In genomic region chr12:39617887-39618286, GRCh38 we compare ENCODE assay signal across 13 cellular contexts. TPM values are rescaled to one million over a fixed set of nuclear protein-coding genes. Genes with fewer than 3 reads are reported as not detected.
DNase-seq lines count a peak whose midpoint lies in the region; ATAC-seq and TF ChIP-seq lines count a peak whose summit lies in the region.
"Had no signal": no experiment of that assay in that cellular context is flagged by ENCODE, and none has a peak within 500 bp of the region (broad histone marks: within the 10 kb centered on the region; RNA-seq: fewer than 3 reads in every experiment).

No MANE protein-coding gene starts in this region.

- DNase-seq in CD1c-positive myeloid dendritic cell (ENCODE audit: extremely low spot score) (peak; percentile 53), dorsolateral prefrontal cortex (no peak), breast epithelium (ENCODE audit: low spot score in 2 of 2) (no peak), stomach (no peak), NCI-H2081 treated with DMSO at 0.1 percent for 48 hours (lab: John Stamatoyannopoulos, UW) (no peak)
- no peak for DNase-seq in stimulated activated CD4-positive, alpha-beta T cell treated with anti-CD3 and anti-CD28 coated beads, Interleukin-4, amount 100 ng/mL, for 1 hour
- DNase-seq: activated naive CD4-positive, alpha-beta T cell treated with anti-CD3 and anti-CD28 coated beads, Interleukin-2, amount 10 ng/mL, durations not matched to agents 7 days and 5 days; cerebellar nuclear complex; islet precursor cell; NCI-H82 had no signal

- ATAC-seq in GM18867 (IDR thresholded peaks at IDR 0.05; ENCODE audit: unreplicated experiment): peak; percentile 11
- ATAC-seq: naive thymus-derived CD8-positive, alpha-beta T cell had no signal

- no peaks in the 10 kb centered on the region for H4K20me1 ChIP-seq in Loucy (ENCODE audit: insufficient read depth, low read length, poor library complexity, severe bottlenecking)

- no peak for TF ChIP-seq EP300 in stomach (IDR thresholded peaks at IDR 0.05)

- TF ChIP-seq POLR2A in breast epithelium (IDR thresholded peaks at IDR 0.05) (no peak), stomach (IDR thresholded peaks at IDR 0.05) (no peak)

- H3K9me3 ChIP-seq in Loucy (ENCODE audit: insufficient read depth, low read depth, low read length): no peaks in the 10 kb centered on the region
- H3K9me3 ChIP-seq in breast epithelium: no peaks in the 10 kb centered on the region
- H3K9me3 ChIP-seq in stomach: no peaks in the 10 kb centered on the region

- 74 to 88% (median 78%) methylated on average over 1 of the region's 1 CpG for WGBS in stomach, 5 donors

- no peak overlapping the region for H3K9ac ChIP-seq in Loucy (ENCODE audit: low read depth, low read length, poor library complexity, severe bottlenecking)

- TF ChIP-seq CTCF in Loucy (conservative IDR thresholded peaks at IDR 0.05; ENCODE audit: low read length) (no peak), dorsolateral prefrontal cortex (IDR thresholded peaks at IDR 0.05 in 54 of 56, conservative IDR thresholded peaks at IDR 0.05 in 2 of 56; ENCODE audit: low read depth in 1 of 56, partially characterized antibody in 56 of 56) (no peak), breast epithelium (IDR thresholded peaks at IDR 0.05) (no peak), stomach (IDR thresholded peaks at IDR 0.05) (no peak)

- peak overlapping the region in 2 of 59 donors; percentile 5 to 92 for H3K27ac ChIP-seq in dorsolateral prefrontal cortex
- no peak overlapping the region for H3K27ac ChIP-seq in breast epithelium
- no peak overlapping the region for H3K27ac ChIP-seq in stomach

- intact Hi-C loops in dorsolateral prefrontal cortex (cut with DNase I): loop anchor here (2.0 to 5.0 kb wide), 2 partner anchors 175 to 251 kb away; partner anchors contain the start of gene KIF21A (in 2 of the 2)
- intact Hi-C loops in breast epithelium (cut with DNase I; ENCODE audit: low total_unique reads): no loop called here
- intact Hi-C loops in stomach (cut with DNase I; ENCODE audit: low total_unique reads): no loop called here

- no peaks in the 10 kb centered on the region for H3K9me2 ChIP-seq in Loucy (replicated peaks; ENCODE audit: low read depth, low read length)

- H3K36me3 ChIP-seq in Loucy (ENCODE audit: insufficient read depth, low read length) (no peaks in the 10 kb centered on the region), breast epithelium (no peaks in the 10 kb centered on the region), stomach (no peaks in the 10 kb centered on the region)

- no peaks in the 10 kb centered on the region for H3F3A ChIP-seq in Loucy (ENCODE audit: low read depth)

- peak overlapping the region; percentile 59 for H2AFZ ChIP-seq in Loucy (ENCODE audit: low read length)

- peaks cover 26% of the 10 kb centered on the region for H3K4me1 ChIP-seq in Loucy (ENCODE audit: insufficient read depth, low read length, poor library complexity, severe bottlenecking)
- peaks cover 0 to 3% of the 10 kb centered on the region in 2 donors for H3K4me1 ChIP-seq in breast epithelium
- peaks cover 0 to 22% (median 11%) of the 10 kb centered on the region in 4 donors for H3K4me1 ChIP-seq in stomach

- H3K27me3 ChIP-seq in Loucy (ENCODE audit: insufficient read depth, low read length, poor library complexity, severe bottlenecking) (no peaks in the 10 kb centered on the region), dorsolateral prefrontal cortex (no peaks in the 10 kb centered on the region), breast epithelium (no peaks in the 10 kb centered on the region), stomach (no peaks in the 10 kb centered on the region)

- H3K79me2 ChIP-seq in Loucy (ENCODE audit: insufficient read depth, low read length): no peaks in the 10 kb centered on the region

- peak overlapping the region; percentile 98 for H3K4me2 ChIP-seq in Loucy (ENCODE audit: low read depth, low read length, poor library complexity, severe bottlenecking)

- H3K4me3 ChIP-seq in Loucy (ENCODE audit: low read length, poor library complexity, severe bottlenecking) (peak overlapping the region; percentile 77), dorsolateral prefrontal cortex (peak overlapping the region in 58 of 59 donors; percentile 30 to 83 (median 68)), breast epithelium (peak overlapping the region in 1 of 3 donors; percentile 7), stomach (no peak overlapping the region)

RNA-seq across cellular contexts. Expression of gene ABCD2, which starts 1.7 kb away (rescaled TPM):
- 10 to 100 TPM in 90 of 120 experiments, 1 to 10 TPM in 30; 3.5 to 19.6 (median 11.8) TPM for total RNA-seq in dorsolateral prefrontal cortex
- total RNA-seq in breast epithelium: 10 to 100 TPM in 1 of 3 donors, 1 to 10 TPM in 2; 2.6 to 48.0 (median 3.4) TPM
- total RNA-seq in stomach: 1 to 10 TPM in 2 of 5 donors, under 1 TPM in 2, not detected in 1; 0.58 to 4.9 (median 0.99) TPM
- under 1 TPM in 2 of 3 donors, not detected in 1; 0.06 to 0.10 TPM for polyA plus RNA-seq in stomach

Comparison
In these comparisons a context has a peak if more than half of its experiments do, and no peak if none do; other contexts are left out.
1. H3K4me3 ChIP-seq: peak in Loucy (single experiment) and dorsolateral prefrontal cortex (58 of 59); none in stomach (0 of 4).
2. intact Hi-C loops: an anchor here in dorsolateral prefrontal cortex (2.0 to 5.0 kb wide); none called in breast epithelium and stomach.